ENCODE assay signal across 19 cellular contexts in the genomic region with DNA sequence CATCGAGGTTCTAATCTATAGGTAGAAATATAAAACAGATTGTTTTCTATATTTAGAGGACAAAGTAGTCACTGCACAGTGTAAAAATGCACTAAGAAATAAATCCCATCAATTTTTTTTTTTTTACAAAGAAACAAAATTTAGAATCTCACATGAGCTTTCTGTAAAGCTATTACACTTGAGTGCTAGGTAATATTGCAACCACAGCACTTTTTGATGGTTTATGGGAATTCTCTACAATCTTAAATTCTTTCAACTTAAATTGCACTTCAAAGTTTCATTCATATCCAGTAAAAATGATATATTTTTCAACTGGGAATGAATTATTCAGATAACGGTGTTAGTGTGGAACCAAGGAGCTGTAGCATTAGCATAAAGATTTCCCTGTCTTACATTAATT.
DNase-seq lines count a peak whose midpoint lies in the region; ATAC-seq, FAIRE-seq and TF ChIP-seq lines count a peak whose summit lies in the region.
"Had no signal": no experiment of that assay in that cellular context is flagged by ENCODE, and none has a peak within 500 bp of the region (broad histone marks: within the 10 kb centered on the region; RNA-seq: fewer than 3 reads in every experiment).

No MANE protein-coding gene starts in this region.

- H3K27me3 ChIP-seq in IMR-90 (ENCODE audit: control insufficient read depth, insufficient read depth, low read length) (no peaks in the 10 kb centered on the region), K562 (ENCODE audit: control insufficient read depth in 2 of 2, insufficient read depth in 2 of 2, low read length in 2 of 2) (no peaks in the 10 kb centered on the region)
- H3K27me3 ChIP-seq: BLaER1 treated with 17β-estradiol and CSF1 and Interleukin-3, amounts not matched to agents 10 nM and 100 nM had no signal

- no peak overlapping the region for H2BK120ac ChIP-seq in IMR-90 (ENCODE audit: low read depth, low read length)

- H3K14ac ChIP-seq in IMR-90 (replicated peaks; ENCODE audit: low read depth, low read length), result no peak overlapping the region

- TF ChIP-seq POLR2A in A549 (IDR thresholded peaks at IDR 0.05; ENCODE audit: low read length), result no peak
- no peak for TF ChIP-seq POLR2A in IMR-90 (IDR thresholded peaks at IDR 0.05; ENCODE audit: low read depth, low read length)
- TF ChIP-seq POLR2A in K562 (conservative IDR thresholded peaks at IDR 0.05), result no peak

- dilution Hi-C loops in IMR-90 (cut with HindIII; ENCODE audit: low sequenced_read_pairs, unreplicated experiment), result no loop called here

- H3K27ac ChIP-seq in A549 (no peak overlapping the region), IMR-90 (ENCODE audit: insufficient read depth, low read length) (no peak overlapping the region), K562 (ENCODE audit: extremely low read depth, low read depth, low read length) (no peak overlapping the region)
- H3K27ac ChIP-seq: BLaER1 treated with 17β-estradiol and CSF1 and Interleukin-3, amounts not matched to agents 10 nM and 100 nM; C4-2B had no signal

- H3K9me3 ChIP-seq in A549 (no peaks in the 10 kb centered on the region), IMR-90 (ENCODE audit: control insufficient read depth, insufficient read depth, low read length) (peaks cover 1% of the 10 kb centered on the region; the same call in 1 of the 2 replicates), K562 (replicated peaks; ENCODE audit: control insufficient read depth, insufficient read depth, low read depth, low read length) (no peaks in the 10 kb centered on the region)
- H3K9me3 ChIP-seq: BLaER1 treated with 17β-estradiol and CSF1 and Interleukin-3, amounts not matched to agents 10 nM and 100 nM; Caco-2 had no signal

- H3K56ac ChIP-seq in IMR-90 (ENCODE audit: extremely low read depth, insufficient read depth, low read length), result no peak overlapping the region

- no peak for FAIRE-seq in A549 (lab: Jason Lieb, UNC)
- no peak for FAIRE-seq in K562 (lab: Jason Lieb, UNC)
- FAIRE-seq: A204.1, D721Med, G401.6, GM12891 had no signal

- 12% methylated on average over 2 of the region's 2 CpGs for WGBS in A549 (ENCODE audit: missing lambda C conversion rate)
- WGBS in IMR-90 (ENCODE audit: extremely low coverage in 2 of 2, insufficient read length in 1 of 2), 2 experiments, result no CpG with 5 or more reads among the region's 2 CpGs
- WGBS in K562 (ENCODE audit: insufficient coverage, low coverage, missing lambda C conversion rate), result 9% methylated on average over 2 of the region's 2 CpGs

- DNase-seq in A549 (ENCODE audit: low read depth in 1 of 2, low spot score in 1 of 2), result no peak
- DNase-seq in IMR-90, result no peak
- DNase-seq in K562 (ENCODE audit: extremely low read depth in 1 of 4, low spot score in 3 of 4), result no peak
- no peak for DNase-seq in NCI-H146 treated with DMSO at 0.1 percent for 48 hours (lab: John Stamatoyannopoulos, UW; ENCODE audit: unreplicated experiment)
- DNase-seq: 8988T; AML-193; Caco-2; Calu3; CD4-positive, alpha-beta T cell; CD8-positive, alpha-beta T cell; DMS79 treated with DMSO at 0.1 percent for 48 hours; GF-D8 had no signal

- H3K4me3 ChIP-seq in A549 (no peak overlapping the region), IMR-90 (ENCODE audit: insufficient read depth, low read depth, low read length) (no peak overlapping the region), K562 (no peak overlapping the region)
- H3K4me3 ChIP-seq: BLaER1 treated with 17β-estradiol and CSF1 and Interleukin-3, amounts not matched to agents 10 nM and 100 nM had no signal

- in situ Hi-C loops in IMR-90 (cut with MboI; ENCODE audit: low sequenced_read_pairs), result no loop called here
- in situ Hi-C loops in K562 (cut with MboI), result no loop called here

- H3K4ac ChIP-seq in IMR-90 (ENCODE audit: low read depth, low read length), result no peak overlapping the region

- no peak overlapping the region for H4K8ac ChIP-seq in IMR-90 (ENCODE audit: low read depth in 2 of 2, low read length in 2 of 2)

- no peaks in the 10 kb centered on the region for H3K79me2 ChIP-seq in K562 (ENCODE audit: control insufficient read depth, insufficient read depth, low read length)

- TF ChIP-seq CTCF in A549 (IDR thresholded peaks at IDR 0.05), result no peak
- no peak for TF ChIP-seq CTCF in IMR-90 (conservative IDR thresholded peaks at IDR 0.05; ENCODE audit: low read depth, low read length)
- no peak for TF ChIP-seq CTCF in K562 (IDR thresholded peaks at IDR 0.05 in 2 of 3, conservative IDR thresholded peaks at IDR 0.05 in 1 of 3; ENCODE audit: insufficient read depth in 2 of 3, low read depth in 1 of 3, low read length in 3 of 3)

- TF ChIP-seq RAD21 in A549 (conservative IDR thresholded peaks at IDR 0.05 in 1 of 2, IDR thresholded peaks at IDR 0.05 in 1 of 2), result no peak
- TF ChIP-seq RAD21 in IMR-90 (IDR thresholded peaks at IDR 0.05; ENCODE audit: low read length), result no peak
- no peak for TF ChIP-seq RAD21 in K562 (CRISPR knock-in tag; conservative IDR thresholded peaks at IDR 0.05 in 1 of 2, IDR thresholded peaks at IDR 0.05 in 1 of 2)

- no peak overlapping the region for H4K91ac ChIP-seq in IMR-90 (ENCODE audit: insufficient read depth, low read depth, low read length)

- no peak overlapping the region for H2BK20ac ChIP-seq in IMR-90 (ENCODE audit: low read depth, low read length)

- no peak overlapping the region for H2BK5ac ChIP-seq in IMR-90 (ENCODE audit: low read depth, low read length, poor library complexity, severe bottlenecking)

- BruUV-seq in IMR-90 (replicated peaks; lab: Mats Ljungman, UMichigan) (no TSS peak), K562 (replicated peaks; lab: Mats Ljungman, UMichigan) (no TSS peak)

- H3K9ac ChIP-seq in IMR-90 (ENCODE audit: low read depth, low read length) (no peak overlapping the region), K562 (ENCODE audit: insufficient read depth in 1 of 2, low read depth in 2 of 2, low read length in 2 of 2) (no peak overlapping the region)
- H3K9ac ChIP-seq: BLaER1 treated with 17β-estradiol and CSF1 and Interleukin-3, amounts not matched to agents 10 nM and 100 nM had no signal

- H2AFZ ChIP-seq in IMR-90 (replicated peaks; ENCODE audit: low read length, poor library complexity), result no peak overlapping the region
- no peak overlapping the region for H2AFZ ChIP-seq in K562 (ENCODE audit: low read depth, low read length)

- no peak overlapping the region for H2AK9ac ChIP-seq in IMR-90 (replicated peaks; ENCODE audit: low read depth, low read length, poor library complexity)

- H2AK5ac ChIP-seq in IMR-90 (ENCODE audit: low read depth, low read length), result no peak overlapping the region

- no peaks in the 10 kb centered on the region for H3K4me1 ChIP-seq in A549
- H3K4me1 ChIP-seq in IMR-90 (ENCODE audit: control insufficient read depth, insufficient read depth, low read length), result no peaks in the 10 kb centered on the region
- no peaks in the 10 kb centered on the region for H3K4me1 ChIP-seq in K562 (replicated peaks in 1 of 2; ENCODE audit: control insufficient read depth in 2 of 2, insufficient read depth in 2 of 2, low read length in 2 of 2)
- H3K4me1 ChIP-seq: BLaER1 treated with 17β-estradiol and CSF1 and Interleukin-3, amounts not matched to agents 10 nM and 100 nM; Caco-2 had no signal

- ATAC-seq in A549 (no peak), IMR-90 (ENCODE audit: low read depth) (no peak), K562 (no peak), GM18520 (IDR thresholded peaks at IDR 0.05; ENCODE audit: unreplicated experiment) (no peak)
- ATAC-seq: CD8-positive, alpha-beta T cell had no signal

- H4K5ac ChIP-seq in IMR-90 (ENCODE audit: low read depth, low read length), result no peak overlapping the region

- intact Hi-C loops in IMR-90 (cut with micrococcal nuclease) (no loop called here), K562 (cut with micrococcal nuclease) (no loop called here)

- POLR2A ChIA-PET in A549 (lab: Yijun Ruan, JAX), result no interaction called here
- POLR2A ChIA-PET in IMR-90 (lab: Charles Lee; ENCODE audit: unreplicated experiment), result no interaction called here
- POLR2A ChIA-PET in K562 (lab: Yijun Ruan, JAX), result no interaction called here

- no peak overlapping the region for H3K18ac ChIP-seq in IMR-90 (ENCODE audit: low read depth, low read length)

- no peak overlapping the region for H3K4me2 ChIP-seq in A549
- no peak overlapping the region for H3K4me2 ChIP-seq in IMR-90 (ENCODE audit: low read depth, low read length)
- H3K4me2 ChIP-seq in K562 (ENCODE audit: insufficient read depth, low read length), result no peak overlapping the region
- H3K4me2 ChIP-seq: BLaER1 treated with 17β-estradiol and CSF1 and Interleukin-3, amounts not matched to agents 10 nM and 100 nM had no signal

- no peak for TF ChIP-seq EP300 in A549 (IDR thresholded peaks at IDR 0.05)
- no peak for TF ChIP-seq EP300 in K562 (IDR thresholded peaks at IDR 0.05; ENCODE audit: low read length)

- no peak overlapping the region for H3K23ac ChIP-seq in IMR-90 (ENCODE audit: low read depth, low read length)

- no peak overlapping the region for H2BK15ac ChIP-seq in IMR-90 (ENCODE audit: low read depth, low read length)

- no peaks in the 10 kb centered on the region for H3K79me1 ChIP-seq in IMR-90 (ENCODE audit: low read depth in 1 of 2, low read length in 2 of 2)

- H3K9me1 ChIP-seq in IMR-90 (ENCODE audit: insufficient read depth, low read length) (no peaks in the 10 kb centered on the region), K562 (ENCODE audit: control insufficient read depth, insufficient read depth, low read length) (no peaks in the 10 kb centered on the region)

- CTCF ChIA-PET in A549 (lab: Yijun Ruan, JAX) (no interaction called here), IMR-90 (lab: Yijun Ruan, JAX) (no interaction called here), K562 (lab: Yijun Ruan, JAX; ENCODE audit: low intra/inter-chr PET ratio) (no interaction called here)

- H4K20me1 ChIP-seq in IMR-90 (ENCODE audit: insufficient read depth, low read length), result no peaks in the 10 kb centered on the region
- H4K20me1 ChIP-seq in K562 (replicated peaks; ENCODE audit: control insufficient read depth, insufficient read depth, low read length), result no peaks in the 10 kb centered on the region
- H4K20me1 ChIP-seq: BLaER1 treated with 17β-estradiol and CSF1 and Interleukin-3, amounts not matched to agents 10 nM and 100 nM had no signal

- H3K36me3 ChIP-seq in IMR-90 (ENCODE audit: control insufficient read depth, insufficient read depth, low read length), result no peaks in the 10 kb centered on the region
- H3K36me3 ChIP-seq in K562 (ENCODE audit: control insufficient read depth, insufficient read depth, low read length), result no peaks in the 10 kb centered on the region
- H3K36me3 ChIP-seq: BLaER1 treated with 17β-estradiol and CSF1 and Interleukin-3, amounts not matched to agents 10 nM and 100 nM had no signal

TF ChIP-seq in A549, 52 proteins besides CTCF, POLR2A, EP300 and RAD21:
- TF ChIP-seq MAFK (IDR thresholded peaks at IDR 0.05; ENCODE audit: partially characterized antibody) (peak; percentile 39), RNF2 (IDR thresholded peaks at IDR 0.05; ENCODE audit: borderline replicate concordance, low read depth) (no peak)

TF ChIP-seq in IMR-90, 13 proteins besides CTCF, POLR2A, EP300 and RAD21:
- TF ChIP-seq MAFK (IDR thresholded peaks at IDR 0.05; ENCODE audit: low read depth, low read length), result peak; percentile 85
- no peak for TF ChIP-seq MXI1 (IDR thresholded peaks at IDR 0.05; ENCODE audit: borderline replicate concordance, low read depth, low read length)
TF ChIP-seq in IMR-90: peak in this region for 1.

TF ChIP-seq in K562, 482 proteins besides CTCF, POLR2A, EP300 and RAD21 (continues in another document):
- peak; percentile 46 for TF ChIP-seq MAFF (IDR thresholded peaks at IDR 0.05; ENCODE audit: low read length)

Comparison
In these comparisons a context has a peak if more than half of its experiments do, and no peak if none do; other contexts are left out.
1. Of the 35 proteins assayed by ChIP-seq in both K562 and A549: peak only in K562: none; only in A549: none; in both: MAFK; in neither: 34.